8 cellular contexts compared by ENCODE assay signal in the genomic region with DNA sequence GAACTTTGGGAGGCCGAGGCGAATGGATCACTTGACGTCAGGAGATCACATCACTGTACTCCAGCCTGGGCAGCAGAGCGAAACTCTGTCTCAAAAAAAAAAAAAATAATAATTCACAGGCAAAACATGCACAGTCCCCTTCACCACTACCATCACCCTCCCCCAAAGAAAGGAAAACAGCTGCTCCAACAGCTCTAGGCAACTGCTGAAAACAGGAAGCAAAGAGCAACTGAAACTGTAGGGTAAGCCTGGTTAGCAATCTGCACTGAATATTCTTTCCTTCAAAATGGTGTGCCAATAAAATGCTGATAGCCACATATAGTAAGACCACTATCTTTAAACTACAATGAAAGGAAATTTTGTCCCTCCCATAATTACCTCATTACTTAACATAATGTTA. TPM values are rescaled to one million over a fixed set of nuclear protein-coding genes. Genes with fewer than 3 reads are reported as not detected.
DNase-seq lines count a peak whose midpoint lies in the region; ATAC-seq and TF ChIP-seq lines count a peak whose summit lies in the region.

No MANE protein-coding gene starts in this region.

- H3K4me3 ChIP-seq in spleen, result peak overlapping the region in 1 of 8 donors; percentile 31

- H3K36me3 Mint-ChIP-seq in activated CD4-positive, alpha-beta T cell treated with anti-CD3 and anti-CD28 coated beads for 36 hours (ENCODE audit: low read depth), result peaks cover 15% of the 10 kb centered on the region
- H3K36me3 Mint-ChIP-seq in activated CD8-positive, alpha-beta T cell treated with anti-CD3 and anti-CD28 coated beads, Interleukin-2, amount 10 ng/mL, durations not matched to agents 7 days and 5 days (ENCODE audit: low read depth), result peaks cover 36% of the 10 kb centered on the region
- no peaks in the 10 kb centered on the region for H3K36me3 Mint-ChIP-seq in activated naive CD4-positive, alpha-beta T cell treated with anti-CD3 and anti-CD28 coated beads for 36 hours (ENCODE audit: low read depth)

- H3K9me3 ChIP-seq in spleen, result no peaks in the 10 kb centered on the region

- H3K27me3 ChIP-seq in spleen (replicated peaks in 1 of 7), result no peaks in the 10 kb centered on the region

- H3K4me1 Mint-ChIP-seq in activated CD4-positive, alpha-beta T cell treated with anti-CD3 and anti-CD28 coated beads for 36 hours, result peaks cover 42% of the 10 kb centered on the region
- peaks cover 37% of the 10 kb centered on the region for H3K4me1 Mint-ChIP-seq in activated CD8-positive, alpha-beta T cell treated with anti-CD3 and anti-CD28 coated beads, Interleukin-2, amount 10 ng/mL, durations not matched to agents 7 days and 5 days (ENCODE audit: low read depth)
- H3K4me1 Mint-ChIP-seq in activated naive CD4-positive, alpha-beta T cell treated with anti-CD3 and anti-CD28 coated beads for 36 hours (ENCODE audit: low read depth), result peaks cover 35% of the 10 kb centered on the region

- 19 to 56% (median 39%) methylated on average over 4 of the region's 4 CpGs for WGBS in spleen, 5 donors

- no peak for DNase-seq in activated CD4-positive, alpha-beta T cell treated with anti-CD3 and anti-CD28 coated beads for 36 hours
- DNase-seq in activated CD4-positive, alpha-beta T cell treated with anti-CD3 and anti-CD28 coated beads, Interleukin-2, amount 50 U/mL, for 1 hour, result no peak
- DNase-seq in activated CD8-positive, alpha-beta T cell treated with anti-CD3 and anti-CD28 coated beads, Interleukin-2, amount 10 ng/mL, durations not matched to agents 7 days and 5 days, result no peak
- no peak for DNase-seq in spleen
- no peak for DNase-seq in ureter (ENCODE audit: low spot score)
- no peak for DNase-seq in activated gamma-delta T cell treated with Interleukin-2 at 50 U/mL for 16 hours
- DNase-seq in activated naive CD4-positive, alpha-beta T cell treated with anti-CD3 and anti-CD28 coated beads for 36 hours, result no peak

- peak overlapping the region in 7 of 8 donors; percentile 2 to 76 (median 57) for H3K27ac ChIP-seq in spleen

- POLR2A ChIA-PET in activated CD4-positive, alpha-beta T cell treated with anti-CD3 and anti-CD28 coated beads for 36 hours (lab: Charles Lee), result interaction anchor here (0.7 kb wide), 1 partner anchor 75 kb away, joined by 3 read pairs; no protein-coding TSS in a partner anchor
- POLR2A ChIA-PET in activated CD8-positive, alpha-beta T cell treated with anti-CD3 and anti-CD28 coated beads, Interleukin-2, amount 10 ng/mL, durations not matched to agents 7 days and 5 days (lab: Charles Lee), result interaction anchor here (1.0 kb wide), 1 partner anchor 11 kb away, joined by 4 read pairs; a partner anchor contains a TSS

- H3K4me1 ChIP-seq in spleen, result peaks cover 23 to 94% (median 71%) of the 10 kb centered on the region in 6 donors

- no peak overlapping the region for H3K4me3 Mint-ChIP-seq in activated CD4-positive, alpha-beta T cell treated with anti-CD3 and anti-CD28 coated beads for 36 hours
- no peak overlapping the region for H3K4me3 Mint-ChIP-seq in activated CD8-positive, alpha-beta T cell treated with anti-CD3 and anti-CD28 coated beads, Interleukin-2, amount 10 ng/mL, durations not matched to agents 7 days and 5 days
- H3K4me3 Mint-ChIP-seq in activated naive CD4-positive, alpha-beta T cell treated with anti-CD3 and anti-CD28 coated beads for 36 hours, result no peak overlapping the region

- no peak for TF ChIP-seq CTCF in spleen (IDR thresholded peaks at IDR 0.05 in 8 of 11, conservative IDR thresholded peaks at IDR 0.05 in 3 of 11)

- CTCF ChIA-PET in activated CD4-positive, alpha-beta T cell treated with anti-CD3 and anti-CD28 coated beads for 36 hours (lab: Charles Lee), result no interaction called here
- CTCF ChIA-PET in activated CD8-positive, alpha-beta T cell treated with anti-CD3 and anti-CD28 coated beads, Interleukin-2, amount 10 ng/mL, durations not matched to agents 7 days and 5 days (lab: Charles Lee), result no interaction called here
- CTCF ChIA-PET in activated naive CD4-positive, alpha-beta T cell treated with anti-CD3 and anti-CD28 coated beads for 36 hours (lab: Charles Lee), result interaction anchor here (2.1 kb wide), 1 partner anchor 63 kb away, joined by 4 read pairs; no protein-coding TSS in a partner anchor

- no peak overlapping the region for H3K27ac Mint-ChIP-seq in activated CD4-positive, alpha-beta T cell treated with anti-CD3 and anti-CD28 coated beads for 36 hours
- peak overlapping the region; percentile 11 for H3K27ac Mint-ChIP-seq in activated CD8-positive, alpha-beta T cell treated with anti-CD3 and anti-CD28 coated beads, Interleukin-2, amount 10 ng/mL, durations not matched to agents 7 days and 5 days
- no peak overlapping the region for H3K27ac Mint-ChIP-seq in activated naive CD4-positive, alpha-beta T cell treated with anti-CD3 and anti-CD28 coated beads for 36 hours

- no peaks in the 10 kb centered on the region for H3K9me3 Mint-ChIP-seq in activated CD4-positive, alpha-beta T cell treated with anti-CD3 and anti-CD28 coated beads for 36 hours (ENCODE audit: low read depth)
- no peaks in the 10 kb centered on the region for H3K9me3 Mint-ChIP-seq in activated CD8-positive, alpha-beta T cell treated with anti-CD3 and anti-CD28 coated beads, Interleukin-2, amount 10 ng/mL, durations not matched to agents 7 days and 5 days (ENCODE audit: insufficient read depth)
- H3K9me3 Mint-ChIP-seq in activated naive CD4-positive, alpha-beta T cell treated with anti-CD3 and anti-CD28 coated beads for 36 hours, result no peaks in the 10 kb centered on the region

- TF ChIP-seq POLR2A in spleen (IDR thresholded peaks at IDR 0.05), result no peak

- peaks cover 0 to 55% (median 14%) of the 10 kb centered on the region in 6 donors for H3K36me3 ChIP-seq in spleen

- no peaks in the 10 kb centered on the region for H3K27me3 Mint-ChIP-seq in activated CD4-positive, alpha-beta T cell treated with anti-CD3 and anti-CD28 coated beads for 36 hours
- H3K27me3 Mint-ChIP-seq in activated CD8-positive, alpha-beta T cell treated with anti-CD3 and anti-CD28 coated beads, Interleukin-2, amount 10 ng/mL, durations not matched to agents 7 days and 5 days (ENCODE audit: low read depth), result no peaks in the 10 kb centered on the region
- no peaks in the 10 kb centered on the region for H3K27me3 Mint-ChIP-seq in activated naive CD4-positive, alpha-beta T cell treated with anti-CD3 and anti-CD28 coated beads for 36 hours (ENCODE audit: low read depth)

- intact Hi-C loops in activated CD4-positive, alpha-beta T cell treated with anti-CD3 and anti-CD28 coated beads for 36 hours (cut with DNase I, micrococcal nuclease), result no loop called here
- intact Hi-C loops in spleen (cut with DNase I; ENCODE audit: low total_unique reads), result no loop called here
- intact Hi-C loops in activated naive CD4-positive, alpha-beta T cell treated with anti-CD3 and anti-CD28 coated beads for 36 hours (cut with micrococcal nuclease), result no loop called here

- peak; percentile 36 for ATAC-seq in activated CD4-positive, alpha-beta T cell treated with anti-CD3 and anti-CD28 coated beads for 36 hours
- ATAC-seq in HG03558 (IDR thresholded peaks at IDR 0.05; ENCODE audit: extremely low read depth, unreplicated experiment), result peak; percentile 38
- ATAC-seq in activated CD8-positive, alpha-beta T cell treated with anti-CD3 and anti-CD28 coated beads, Interleukin-2, amount 10 ng/mL, durations not matched to agents 7 days and 5 days, result peak; percentile 52

RNA-seq across cellular contexts. Expression of a gene that starts 11.8 kb away (rescaled TPM):
- 10 to 100 TPM; 46.4 to 46.5 TPM for total RNA-seq in activated CD4-positive, alpha-beta T cell treated with anti-CD3 and anti-CD28 coated beads for 36 hours
- 10 to 100 TPM; 60.8 to 62.0 TPM for total RNA-seq in activated CD8-positive, alpha-beta T cell treated with anti-CD3 and anti-CD28 coated beads, Interleukin-2, amount 10 ng/mL, durations not matched to agents 7 days and 5 days
- 100 to 1,000 TPM in 2 of 7 donors, 10 to 100 TPM in 5; 83.6 to 115 (median 96.8) TPM for total RNA-seq in spleen
- polyA plus RNA-seq in spleen, result 10 to 100 TPM; 21.7 to 32.6 (median 24.5) TPM
- 172 TPM for total RNA-seq in ureter
- total RNA-seq in activated naive CD4-positive, alpha-beta T cell treated with anti-CD3 and anti-CD28 coated beads for 36 hours, result 10 to 100 TPM; 39.3 to 44.3 TPM
